32 cellular contexts compared by ENCODE assay signal in genomic region chr9:72919246-72919945, GRCh38. TPM values are rescaled to one million over a fixed set of nuclear protein-coding genes. Genes with fewer than 3 reads are reported as not detected.
"Had no signal": no experiment of that assay in that cellular context is flagged by ENCODE, and none has a peak within 500 bp of the region (broad histone marks: within the 10 kb centered on the region; RNA-seq: fewer than 3 reads in every experiment).

No MANE protein-coding gene starts in this region.

- DNase-seq: activated CD4-positive, alpha-beta memory T cell treated with anti-CD3 and anti-CD28 coated beads for 36 hours; activated CD4-positive, alpha-beta T cell treated with anti-CD3 and anti-CD28 coated beads for 36 hours; activated CD4-positive, alpha-beta T cell treated with anti-CD3 and anti-CD28 coated beads, Interleukin-2, amount 10 ng/mL, durations not matched to agents 24 days and 14 days; activated CD4-positive, CD25-positive, alpha-beta regulatory T cell; activated CD4-positive, CD25-positive, alpha-beta regulatory T cell treated with anti-CD3 and anti-CD28 coated beads, Interleukin-2, amount 50 U/mL, for 72 hours; activated CD8-positive, alpha-beta memory T cell treated with anti-CD3 and anti-CD28 coated beads, Interleukin-2, amount 10 ng/mL, durations not matched to agents 7 days and 5 days; activated CD8-positive, alpha-beta memory T cell treated with anti-CD3 and anti-CD28 coated beads, Interleukin-2, amount 50 U/mL, for 4 hours; activated CD8-positive, alpha-beta T cell treated with anti-CD3 and anti-CD28 coated beads, Interleukin-2, amount 10 ng/mL, durations not matched to agents 7 days and 5 days; activated effector memory CD4-positive, alpha-beta T cell treated with anti-CD3 and anti-CD28 coated beads, Interleukin-2, amount 50 U/mL, for 16 hours; activated naive CD4-positive, alpha-beta T cell treated with anti-CD3 and anti-CD28 coated beads, Interleukin-2, amount 10 ng/mL, durations not matched to agents 7 days and 5 days; activated naive CD8-positive, alpha-beta T cell treated with anti-CD3 and anti-CD28 coated beads, Interleukin-2, amount 10 ng/mL, durations not matched to agents 7 days and 5 days; activated T-cell treated with anti-CD3 and anti-CD28 coated beads, Interleukin-2, amount 50 U/mL, for 1 hour; activated T-cell treated with anti-CD3 and anti-CD28 coated beads, Interleukin-2, amount 50 U/mL, for 48 hours; central memory CD4-positive, alpha-beta T cell; cerebellar nuclear complex; colonic mucosa; effector memory CD4-positive, alpha-beta T cell; endodermal cell; erythroblast; foreskin fibroblast; head of caudate nucleus; T-helper 2 cell had no signal

- H3K27ac ChIP-seq: ascending aorta, breast epithelium, cardiac muscle cell, colonic mucosa, esophagus muscularis mucosa had no signal

- H3K4me3 ChIP-seq: ascending aorta, breast epithelium, cardiac muscle cell, colonic mucosa, esophagus muscularis mucosa had no signal

- H3K27me3 ChIP-seq: ascending aorta, breast epithelium, cardiac muscle cell, colonic mucosa, esophagus muscularis mucosa had no signal

- ATAC-seq: activated CD4-positive, alpha-beta T cell treated with anti-CD3 and anti-CD28 coated beads for 36 hours; activated CD8-positive, alpha-beta memory T cell treated with anti-CD3 and anti-CD28 coated beads, Interleukin-2, amount 10 ng/mL, durations not matched to agents 7 days and 5 days; activated CD8-positive, alpha-beta T cell treated with anti-CD3 and anti-CD28 coated beads, Interleukin-2, amount 10 ng/mL, durations not matched to agents 7 days and 5 days; activated naive CD4-positive, alpha-beta T cell treated with anti-CD3 and anti-CD28 coated beads, Interleukin-2, amount 50 U/mL, for 72 hours had no signal

- FAIRE-seq: frontal cortex had no signal

- H3K9me3 ChIP-seq: ascending aorta, breast epithelium, colonic mucosa, esophagus muscularis mucosa had no signal

- H3K4me1 ChIP-seq: ascending aorta, breast epithelium, colonic mucosa had no signal

- H3K36me3 ChIP-seq: breast epithelium, cardiac muscle cell, colonic mucosa had no signal

RNA-seq across cellular contexts. Expression of gene ALDH1A1, which starts 33.5 kb away (rescaled TPM):
- total RNA-seq: activated CD4-positive, alpha-beta memory T cell treated with anti-CD3 and anti-CD28 coated beads for 36 hours; activated CD4-positive, alpha-beta T cell treated with anti-CD3 and anti-CD28 coated beads for 36 hours; activated CD4-positive, alpha-beta T cell treated with anti-CD3 and anti-CD28 coated beads, Interleukin-2, amount 10 ng/mL, durations not matched to agents 24 days and 14 days; activated CD8-positive, alpha-beta memory T cell treated with anti-CD3 and anti-CD28 coated beads for 36 hours; activated CD8-positive, alpha-beta memory T cell treated with anti-CD3 and anti-CD28 coated beads, Interleukin-2, amount 10 ng/mL, durations not matched to agents 7 days and 5 days; activated CD8-positive, alpha-beta T cell treated with anti-CD3 and anti-CD28 coated beads, Interleukin-2, amount 10 ng/mL, durations not matched to agents 7 days and 5 days; activated T-helper 1 cell treated with anti-CD3 and anti-CD28 coated beads, Interleukin-12 subunit alpha, Interleukin-12 subunit beta, Interleukin-2, Interleukin-4 antibody, amounts not matched to agents 30 ng/mL and 10 ng/mL and 1 ng/mL, durations not matched to agents 14 hours and 24 hours and 36 hours; activated T-helper 2 cell treated with anti-CD3 and anti-CD28 coated beads, Interferon-gamma antibody, Interleukin-2, Interleukin-4, amounts not matched to agents 10 μg/mL and 5 μg/mL and 100 μg/mL, durations not matched to agents 14 hours and 24 hours and 36 hours; T-helper 1 cell treated with Interleukin-12 subunit alpha and Interleukin-12 subunit beta and Interleukin-4 antibody, amounts not matched to agents 30 ng/mL and 1 ng/mL, for 36 hours had no signal
